In genomic region chr6:37236921-37237320, GRCh38 we compare ENCODE assay signal across 26 cellular contexts. TPM values are rescaled to one million over a fixed set of nuclear protein-coding genes. Genes with fewer than 3 reads are reported as not detected.
A peak's percentile ranks its signal among the peaks of the same experiment; 100 is the strongest.
DNase-seq lines count a peak whose midpoint lies in the region; ATAC-seq, FAIRE-seq and TF ChIP-seq lines count a peak whose summit lies in the region.
"Had no signal": no experiment of that assay in that cellular context is flagged by ENCODE, and none has a peak within 500 bp of the region (broad histone marks: within the 10 kb centered on the region; RNA-seq: fewer than 3 reads in every experiment).

No MANE protein-coding gene starts in this region.

- TF ChIP-seq CTCF in ascending aorta (IDR thresholded peaks at IDR 0.05) (no peak), fibroblast of pulmonary artery (IDR thresholded peaks at IDR 0.05; ENCODE audit: low read length, missing control alignments) (no peak)

- FAIRE-seq in H54 (lab: Jason Lieb, UNC): peak; percentile 70
- FAIRE-seq: frontal cortex, HTR-8/SVneo, kidney had no signal

- H3K27me3 ChIP-seq in ascending aorta: no peaks in the 10 kb centered on the region

- TF ChIP-seq POLR2A in H54 (IDR thresholded peaks at IDR 0.05; ENCODE audit: low read depth, low read length): no peak

- intact Hi-C loops in ascending aorta (cut with DNase I): loop anchor here (2.0 kb wide), 1 partner anchor 14 kb away; no protein-coding TSS in a partner anchor

- H3K4me1 ChIP-seq in ascending aorta: peaks cover 0 to 26% of the 10 kb centered on the region in 2 donors
- H3K4me1 ChIP-seq: HAP-1 had no signal

- no peaks in the 10 kb centered on the region for H3K36me3 ChIP-seq in ascending aorta
- H3K36me3 ChIP-seq: HAP-1, thoracic aorta had no signal

- DNase-seq in H54 (ENCODE audit: insufficient read length, low spot score) (no peak), ascending aorta (ENCODE audit: low spot score in 2 of 2) (no peak), fibroblast of pulmonary artery (ENCODE audit: low read depth) (peak; percentile 58), renal cortical epithelial cell (ENCODE audit: low read depth) (peak; percentile 52), foreskin melanocyte (no peak)
- no peak for DNase-seq in activated CD4-positive, CD25-positive, alpha-beta regulatory T cell (lab: John Stamatoyannopoulos, UW)
- DNase-seq: activated B cell treated with CpG ODN at 0.5 μM for 24 hours; activated CD8-positive, alpha-beta T cell treated with anti-CD3 and anti-CD28 coated beads, Interleukin-2, amount 10 ng/mL, durations not matched to agents 7 days and 5 days; activated naive CD4-positive, alpha-beta T cell treated with anti-CD3 and anti-CD28 coated beads, Interleukin-2, amount 10 ng/mL, durations not matched to agents 7 days and 5 days; activated T-cell treated with anti-CD3 and anti-CD28 coated beads, Interleukin-2, amount 50 U/mL, for 1 hour; aorta; CD4-positive, alpha-beta T cell; Kasumi-1; kidney; NCI-H1048; NCI-H2081 treated with DMSO at 0.1 percent for 48 hours; NCI-H510A; posterior cingulate gyrus had no signal

- no peak for ATAC-seq in GM18868 (IDR thresholded peaks at IDR 0.05; ENCODE audit: unreplicated experiment)
- ATAC-seq: activated CD8-positive, alpha-beta T cell treated with anti-CD3 and anti-CD28 coated beads, Interleukin-2, amount 10 ng/mL, durations not matched to agents 7 days and 5 days; Panc1; stimulated activated effector memory CD8-positive, alpha-beta T cell treated with anti-CD3 and anti-CD28 coated beads, Interleukin-12 subunit alpha, Interleukin-12 subunit beta, amount 100 ng/mL, for 72 hours had no signal

- H3K4me3 ChIP-seq in ascending aorta (no peak overlapping the region), fibroblast of pulmonary artery (replicated peaks; ENCODE audit: low read depth, low read length) (no peak overlapping the region)
- H3K4me3 ChIP-seq: HAP-1, thoracic aorta had no signal

- peak overlapping the region; percentile 20 to 29 for H3K27ac ChIP-seq in ascending aorta
- H3K27ac ChIP-seq: epithelial cell of prostate had no signal

- H3K9me3 ChIP-seq in ascending aorta: no peaks in the 10 kb centered on the region
- H3K9me3 ChIP-seq: HAP-1, thoracic aorta had no signal

RNA-seq across cellular contexts. Expression of gene TBC1D22B, which starts 20.7 kb away (rescaled TPM):
- total RNA-seq in ascending aorta (11.1 TPM), renal cortical epithelial cell (8.2 and 12.5 TPM in 2 replicates)

RNA-seq across cellular contexts. Expression of gene TMEM217, which starts 21.0 kb away (rescaled TPM):
- total RNA-seq in ascending aorta (not detected), renal cortical epithelial cell (5.7 and 13.0 TPM in 2 replicates)

Comparison
In these comparisons a context has a peak if more than half of its experiments do, and no peak if none do; other contexts are left out.
1. DNase-seq: peak in fibroblast of pulmonary artery (single experiment) and renal cortical epithelial cell (single experiment); none in H54 (single experiment), ascending aorta (0 of 2), activated CD4-positive, CD25-positive, alpha-beta regulatory T cell (0 of 4) and foreskin melanocyte (single experiment).